Comparison of ENCODE assay signal across 28 cellular contexts in the genomic region with DNA sequence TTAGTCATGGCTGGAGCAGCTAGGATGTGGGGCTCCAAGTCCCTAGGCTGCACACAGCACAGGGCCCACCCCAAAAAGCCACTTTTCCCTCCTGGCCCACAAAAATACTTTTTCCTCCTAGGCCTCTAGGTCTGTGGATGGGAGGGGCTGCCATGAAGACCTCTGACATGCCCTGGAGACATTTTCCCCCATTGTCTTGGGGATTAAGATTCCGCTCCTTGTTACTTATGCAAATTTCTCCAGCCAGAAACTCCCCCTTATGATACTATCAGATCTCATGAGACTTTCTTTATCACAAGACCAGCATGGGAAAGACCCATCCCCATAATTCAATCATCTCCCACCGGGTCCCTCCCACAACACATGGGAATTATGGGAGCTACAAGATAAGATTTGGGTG.
"Had no signal": no experiment of that assay in that cellular context is flagged by ENCODE, and none has a peak within 500 bp of the region (broad histone marks: within the 10 kb centered on the region; RNA-seq: fewer than 3 reads in every experiment).

No MANE protein-coding gene starts in this region.

- H3K9me3 Mint-ChIP-seq: natural killer cell treated with Interleukin-12 subunit alpha and Interleukin-12 subunit beta and Interleukin-15 and Interleukin-18, amount 100 ng/mL, for 72 hours; stimulated activated effector memory CD8-positive, alpha-beta T cell treated with anti-CD3 and anti-CD28 coated beads, Interleukin-12 subunit alpha, Interleukin-12 subunit beta, amount 100 ng/mL, for 72 hours; stimulated activated naive CD8-positive, alpha-beta T cell treated with anti-CD3 and anti-CD28 coated beads, Interleukin-15, Interleukin-2, amounts not matched to agents 100 ng/mL and 50 ng/mL, for 24 hours had no signal

- H3K27me3 ChIP-seq: ovary, right lobe of liver, stomach, thyroid gland, tibial nerve, upper lobe of left lung, uterus had no signal

- H3K4me3 Mint-ChIP-seq: naive B cell; naive thymus-derived CD8-positive, alpha-beta T cell; natural killer cell treated with Interleukin-12 subunit alpha and Interleukin-12 subunit beta and Interleukin-15 and Interleukin-18, amount 100 ng/mL, for 72 hours; stimulated activated effector memory CD8-positive, alpha-beta T cell treated with anti-CD3 and anti-CD28 coated beads, Interleukin-12 subunit alpha, Interleukin-12 subunit beta, amount 100 ng/mL, for 72 hours; stimulated activated naive B cell treated with anti-CD40 and anti-IgM and Interleukin-4, amounts not matched to agents 10 μg/mL and 1 μg/mL and 100 μg/mL, for 72 hours; stimulated activated naive CD8-positive, alpha-beta T cell treated with anti-CD3 and anti-CD28 coated beads, Interleukin-15, Interleukin-2, amounts not matched to agents 100 ng/mL and 50 ng/mL, for 24 hours had no signal

- H3K4me1 ChIP-seq: parathyroid adenoma, psoas muscle, sigmoid colon, stomach, thyroid gland, tibial nerve, upper lobe of left lung, uterus had no signal

- H3K27me3 Mint-ChIP-seq: progenitor cell of endocrine pancreas had no signal

- H3K27ac Mint-ChIP-seq: naive B cell; naive thymus-derived CD8-positive, alpha-beta T cell; natural killer cell treated with Interleukin-12 subunit alpha and Interleukin-12 subunit beta and Interleukin-15 and Interleukin-18, amount 100 ng/mL, for 72 hours; stimulated activated effector memory CD8-positive, alpha-beta T cell treated with anti-CD3 and anti-CD28 coated beads, Interleukin-12 subunit alpha, Interleukin-12 subunit beta, amount 100 ng/mL, for 72 hours; stimulated activated naive B cell treated with anti-CD40 and anti-IgM and Interleukin-4, amounts not matched to agents 10 μg/mL and 1 μg/mL and 100 μg/mL, for 72 hours; stimulated activated naive CD8-positive, alpha-beta T cell treated with anti-CD3 and anti-CD28 coated beads, Interleukin-15, Interleukin-2, amounts not matched to agents 100 ng/mL and 50 ng/mL, for 24 hours had no signal

- H3K36me3 Mint-ChIP-seq: naive B cell; natural killer cell treated with Interleukin-12 subunit alpha and Interleukin-12 subunit beta and Interleukin-15 and Interleukin-18, amount 100 ng/mL, for 72 hours; stimulated activated effector memory CD8-positive, alpha-beta T cell treated with anti-CD3 and anti-CD28 coated beads, Interleukin-12 subunit alpha, Interleukin-12 subunit beta, amount 100 ng/mL, for 72 hours; stimulated activated naive B cell treated with anti-CD40 and anti-IgM and Interleukin-4, amounts not matched to agents 10 μg/mL and 1 μg/mL and 100 μg/mL, for 72 hours had no signal

- H3K4me1 Mint-ChIP-seq: naive B cell; naive thymus-derived CD8-positive, alpha-beta T cell; stimulated activated effector memory CD8-positive, alpha-beta T cell treated with anti-CD3 and anti-CD28 coated beads, Interleukin-12 subunit alpha, Interleukin-12 subunit beta, amount 100 ng/mL, for 72 hours; stimulated activated naive B cell treated with anti-CD40 and anti-IgM and Interleukin-4, amounts not matched to agents 10 μg/mL and 1 μg/mL and 100 μg/mL, for 72 hours had no signal

- H2AFZ ChIP-seq: parathyroid adenoma had no signal

- DNase-seq: naive B cell; naive thymus-derived CD8-positive, alpha-beta T cell; occipital lobe; ovary; posterior cingulate gyrus; psoas muscle; right cardiac atrium; right lobe of liver; sigmoid colon; small intestine; stimulated activated CD4-positive, alpha-beta T cell treated with anti-CD3 and anti-CD28 coated beads, Interleukin-15, amount 100 ng/mL, for 24 hours; stimulated activated CD4-positive, alpha-beta T cell treated with anti-CD3 and anti-CD28 coated beads, Interleukin-2, amount 100 ng/mL, for 24 hours; stimulated activated CD4-positive, alpha-beta T cell treated with anti-CD3 and anti-CD28 coated beads, Interleukin-2, amount 100 ng/mL, for 48 hours; stimulated activated CD4-positive, alpha-beta T cell treated with anti-CD3 and anti-CD28 coated beads, Interleukin-4, amount 100 ng/mL, for 24 hours; stimulated activated naive B cell treated with anti-CD40 and anti-IgM and Interleukin-4, amounts not matched to agents 10 μg/mL and 1 μg/mL and 100 μg/mL, for 72 hours; stimulated activated naive CD4-positive, alpha-beta T cell treated with Interleukin-2 at 50 U/mL for 16 hours; stomach; thyroid gland; trophoblast cell; upper lobe of left lung; uterus had no signal

- H3K9ac ChIP-seq: parathyroid adenoma had no signal

- H3K9me3 ChIP-seq: ovary, psoas muscle, right lobe of liver, sigmoid colon, thoracic aorta, thyroid gland, tibial nerve, upper lobe of left lung, uterus had no signal

- H3K4me3 ChIP-seq: ovary, psoas muscle, right lobe of liver, sigmoid colon, stomach, thoracic aorta, thyroid gland, tibial nerve, upper lobe of left lung, uterus had no signal

- ATAC-seq: naive thymus-derived CD8-positive, alpha-beta T cell; natural killer cell treated with Interleukin-12 subunit alpha and Interleukin-12 subunit beta and Interleukin-15 and Interleukin-18, amount 100 ng/mL, for 72 hours; psoas muscle; right cardiac atrium; right lobe of liver; stimulated activated effector memory CD8-positive, alpha-beta T cell treated with anti-CD3 and anti-CD28 coated beads, Interleukin-12 subunit alpha, Interleukin-12 subunit beta, amount 100 ng/mL, for 72 hours; stimulated activated naive B cell treated with anti-CD40 and anti-IgM and Interleukin-4, amounts not matched to agents 10 μg/mL and 1 μg/mL and 100 μg/mL, for 72 hours had no signal

- H3K36me3 ChIP-seq: ovary, right lobe of liver, sigmoid colon, stomach, thoracic aorta, thyroid gland, tibial nerve, upper lobe of left lung, uterus had no signal

- H3K27ac ChIP-seq: ovary, parathyroid adenoma, psoas muscle, right lobe of liver, sigmoid colon, stomach, thoracic aorta, thyroid gland, tibial nerve, upper lobe of left lung, uterus had no signal
